In the genomic region with DNA sequence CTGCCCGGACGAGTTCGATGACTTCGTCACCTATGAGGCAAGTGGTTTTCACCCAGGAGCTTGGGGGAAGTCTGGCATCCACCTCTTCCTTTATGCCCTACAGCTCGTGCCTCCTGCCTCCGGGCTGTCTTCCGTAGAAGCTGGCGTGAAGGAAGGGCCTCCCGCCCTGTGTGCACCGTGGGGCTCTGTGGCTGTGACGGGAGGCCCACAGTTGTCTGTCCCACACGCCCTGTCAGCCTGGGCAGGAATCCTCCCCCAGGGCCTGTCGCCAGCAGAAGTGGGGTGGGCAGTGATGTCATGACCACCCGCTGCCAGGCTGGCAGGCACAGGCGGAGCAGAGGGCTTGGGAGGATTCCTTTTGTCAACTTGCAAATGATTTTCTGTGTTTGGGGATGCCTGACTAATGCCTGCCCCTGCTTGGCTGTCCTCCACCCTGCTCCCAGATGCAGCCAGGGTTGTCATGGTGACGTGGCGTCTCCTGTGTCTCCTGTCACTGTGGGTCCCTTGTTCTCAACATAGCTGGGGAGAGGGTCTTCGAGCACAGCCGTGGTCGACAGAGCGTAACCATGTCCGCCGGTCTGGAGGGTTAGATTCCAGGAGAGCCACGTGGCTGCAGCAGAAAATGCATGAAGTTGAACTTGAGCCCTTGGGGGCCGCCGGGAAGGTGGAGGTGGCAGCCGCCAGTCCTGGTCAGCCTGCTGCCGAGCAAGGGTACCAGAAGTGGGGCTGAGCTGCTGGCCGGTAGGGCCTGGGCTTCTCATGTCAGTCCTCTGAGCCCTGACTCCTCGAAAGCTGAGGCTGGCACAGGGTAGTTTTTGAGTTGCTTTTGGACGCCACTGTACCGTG, we compare ENCODE assay signal across 12 cellular contexts. TPM values are rescaled to one million over a fixed set of nuclear protein-coding genes. Genes with fewer than 3 reads are reported as not detected.
DNase-seq lines count a peak whose midpoint lies in the region; ATAC-seq, FAIRE-seq and TF ChIP-seq lines count a peak whose summit lies in the region.
"Had no signal": no experiment of that assay in that cellular context is flagged by ENCODE, and none has a peak within 500 bp of the region (broad histone marks: within the 10 kb centered on the region; RNA-seq: fewer than 3 reads in every experiment).

No MANE protein-coding gene starts in this region.

- peak; percentile 64 for FAIRE-seq in keratinocyte (lab: Jason Lieb, UNC)
- FAIRE-seq in GM19239 (lab: Jason Lieb, UNC), result no peak
- FAIRE-seq: A204.1 had no signal

- H3K4me1 ChIP-seq in SK-N-SH (ENCODE audit: control insufficient read depth in 1 of 2, insufficient read depth in 2 of 2, low read depth in 1 of 2, low read length in 1 of 2), result peaks cover 3 to 7% of the 10 kb centered on the region in 2 experiments; a peak in 1 of 4 replicates
- peaks cover 24% of the 10 kb centered on the region for H3K4me1 ChIP-seq in keratinocyte (ENCODE audit: control insufficient read depth, extremely low read depth, insufficient read depth, low read length)
- peaks cover 11% of the 10 kb centered on the region for H3K4me1 ChIP-seq in testis

- no peak for ATAC-seq in SK-N-SH treated with all-trans-retinoic acid at 6 μM for 48 hours
- no peak for ATAC-seq in HG03571 (IDR thresholded peaks at IDR 0.05; ENCODE audit: unreplicated experiment)
- ATAC-seq in HG03095 (IDR thresholded peaks at IDR 0.05; ENCODE audit: unreplicated experiment), result no peak
- ATAC-seq: gastrocnemius medialis had no signal

- H3K9me1 ChIP-seq in keratinocyte (ENCODE audit: control insufficient read depth, extremely low read depth, insufficient read depth, low read length), result peaks cover 3% of the 10 kb centered on the region

- CTCF ChIA-PET in SK-N-SH (lab: Yijun Ruan, JAX), result interaction anchor here (0.5 to 1.5 kb wide), 2 partner anchors 13 to 16 kb away, joined by 3 read pairs; no protein-coding TSS in a partner anchor

- H3K9ac ChIP-seq in SK-N-SH (no peak overlapping the region), keratinocyte (ENCODE audit: control insufficient read depth, extremely low read depth, insufficient read depth, low read length) (peak overlapping the region; percentile 33)

- H3K27me3 ChIP-seq in SK-N-SH (ENCODE audit: insufficient read depth) (no peaks in the 10 kb centered on the region), keratinocyte (ENCODE audit: control insufficient read depth, extremely low read depth, insufficient read depth, low read length) (no peaks in the 10 kb centered on the region), testis (no peaks in the 10 kb centered on the region)
- H3K27me3 ChIP-seq: gastrocnemius medialis had no signal

- 91% methylated on average over 16 of the region's 32 CpGs for WGBS in SK-N-SH (ENCODE audit: low lambda C conversion rate)
- WGBS in testis, 2 donors, result 70 to 79% methylated on average over 29 to 32 of the region's 32 CpGs

- peaks cover 12% of the 10 kb centered on the region; the same call in 1 of the 2 replicates for H4K20me1 ChIP-seq in SK-N-SH (ENCODE audit: insufficient read depth)
- H4K20me1 ChIP-seq in keratinocyte (ENCODE audit: control insufficient read depth, extremely low read depth, insufficient read depth, low read length), result no peaks in the 10 kb centered on the region

- H3K36me3 ChIP-seq in SK-N-SH (replicated peaks in 1 of 2; ENCODE audit: control insufficient read depth in 1 of 2, insufficient read depth in 2 of 2, low read length in 1 of 2) (peaks cover 0 to 8% of the 10 kb centered on the region in 2 experiments), keratinocyte (ENCODE audit: control insufficient read depth in 2 of 2, extremely low read depth in 1 of 2, insufficient read depth in 2 of 2, low read length in 2 of 2) (peaks cover 0 to 2% of the 10 kb centered on the region in 2 experiments), testis (ENCODE audit: low read depth, missing control alignments) (no peaks in the 10 kb centered on the region)

- TF ChIP-seq RAD21 in SK-N-SH (IDR thresholded peaks at IDR 0.05; ENCODE audit: low read length), result no peak

- H3K9me3 ChIP-seq in SK-N-SH, result no peaks in the 10 kb centered on the region
- no peaks in the 10 kb centered on the region for H3K9me3 ChIP-seq in keratinocyte (ENCODE audit: control insufficient read depth, low read depth, low read length)
- no peaks in the 10 kb centered on the region for H3K9me3 ChIP-seq in testis
- H3K9me3 ChIP-seq: gastrocnemius medialis had no signal

- intact Hi-C loops in testis (cut with DNase I; ENCODE audit: low total_unique reads), result no loop called here

- H2AFZ ChIP-seq in SK-N-SH (ENCODE audit: low read depth) (no peak overlapping the region), keratinocyte (ENCODE audit: control insufficient read depth, low read length) (peak overlapping the region; percentile 30)

- TF ChIP-seq EP300 in SK-N-SH (IDR thresholded peaks at IDR 0.05; ENCODE audit: borderline replicate concordance in 1 of 2, low read depth in 1 of 2, low read length in 1 of 2), result no peak

- DNase-seq in SK-N-SH (peak; percentile 55), cerebellum (ENCODE audit: low spot score) (peak; percentile 81), keratinocyte (ENCODE audit: low read depth, low spot score) (peak; percentile 15), testis (peak; percentile 85), GM19239 (ENCODE audit: insufficient read length, low spot score) (no peak)
- DNase-seq: activated B cell treated with CpG ODN at 0.5 μM for 24 hours, gastrocnemius medialis, NCI-H524 treated with DMSO at 0.1 percent for 48 hours had no signal

- TF ChIP-seq CTCF in SK-N-SH (IDR thresholded peaks at IDR 0.05), result no peak
- no peak for TF ChIP-seq CTCF in keratinocyte (optimal IDR thresholded peaks at IDR 0.05 in 1 of 3, IDR thresholded peaks at IDR 0.05 in 1 of 3, conservative IDR thresholded peaks at IDR 0.05 in 1 of 3; ENCODE audit: extremely low read depth in 1 of 3, insufficient read depth in 2 of 3, low read length in 3 of 3)
- TF ChIP-seq CTCF in testis (IDR thresholded peaks at IDR 0.05), result no peak

- dilution Hi-C loops in keratinocyte (cut with MboI; ENCODE audit: extremely low pct_ligation_motif_present, low sequenced_read_pairs), result no loop called here

- H3F3A ChIP-seq in SK-N-SH (replicated peaks; ENCODE audit: insufficient read depth), result no peaks in the 10 kb centered on the region

- no peaks in the 10 kb centered on the region for H3K9me2 ChIP-seq in SK-N-SH

- peaks cover 14% of the 10 kb centered on the region for H3K79me2 ChIP-seq in SK-N-SH (ENCODE audit: insufficient read depth)
- H3K79me2 ChIP-seq in keratinocyte (ENCODE audit: control insufficient read depth, insufficient read depth, low read length), result no peaks in the 10 kb centered on the region

- no peak for TF ChIP-seq POLR2A in testis (IDR thresholded peaks at IDR 0.05)

- H3K27ac ChIP-seq in SK-N-SH (ENCODE audit: low read depth in 2 of 2, low read length in 1 of 2) (no peak overlapping the region), keratinocyte (ENCODE audit: control insufficient read depth, insufficient read depth, low read length) (peak overlapping the region; percentile 26), testis (peak overlapping the region in 1 of 2 donors; percentile 11)

- 0 out of 2 replicates have a peak overlapping the region, but pooled peaks have one; percentile 6 for H3K4me2 ChIP-seq in SK-N-SH
- H3K4me2 ChIP-seq in keratinocyte (ENCODE audit: control insufficient read depth, extremely low read depth, insufficient read depth, low read depth, low read length), result peak overlapping the region; percentile 78

- no peak overlapping the region for H3K4me3 ChIP-seq in SK-N-SH (ENCODE audit: low read depth in 2 of 2, low read length in 1 of 2)
- H3K4me3 ChIP-seq in keratinocyte (ENCODE audit: control insufficient read depth in 2 of 3, extremely low read depth in 1 of 3, insufficient read depth in 2 of 3, low read depth in 1 of 3, low read length in 3 of 3), result peak overlapping the region in 1 of 3 experiments; percentile 29
- H3K4me3 ChIP-seq in testis, result no peak overlapping the region
- H3K4me3 ChIP-seq: gastrocnemius medialis had no signal

- POLR2A ChIA-PET in SK-N-SH (lab: Yijun Ruan, JAX), result no interaction called here

TF ChIP-seq in SK-N-SH, 30 proteins besides CTCF, POLR2A, EP300 and RAD21 (continues in another document):
- TF ChIP-seq GATA2 (CRISPR knock-in tag; IDR thresholded peaks at IDR 0.05), result no peak
- no peak for TF ChIP-seq SMC3 (IDR thresholded peaks at IDR 0.05; ENCODE audit: low read depth, low read length)
- TF ChIP-seq SIN3A (IDR thresholded peaks at IDR 0.05; ENCODE audit: borderline replicate concordance, low read depth, low read length), result no peak

TF ChIP-seq in SK-N-SH treated with all-trans-retinoic acid at 6 μM for 48 hours, 23 proteins besides CTCF, POLR2A, EP300 and RAD21 (continues in another document):
- TF ChIP-seq PPARA (CRISPR knock-in tag; IDR thresholded peaks at IDR 0.05; ENCODE audit: borderline replicate concordance), result no peak
- no peak for TF ChIP-seq RARB (CRISPR knock-in tag; IDR thresholded peaks at IDR 0.05)
- TF ChIP-seq GLIS3 (CRISPR knock-in tag; IDR thresholded peaks at IDR 0.05), result no peak

RNA-seq across cellular contexts. Expression of gene RAB11FIP3, which starts 46.1 kb away (rescaled TPM):
- polyA plus RNA-seq in SK-N-SH (2012; rRNA removed) (20.5 and 24.8 TPM in 2 replicates), keratinocyte (6.0 to 10.0 TPM (median 6.4 TPM) in 3 replicates), testis (ENCODE audit: insufficient read depth, low read depth, low replicate concordance) (61.7 TPM)
- 14.0 and 21.2 TPM in 2 replicates for polyA plus RNA-seq in SK-N-SH (2012; cell fraction: cytosol; rRNA removed)
- polyA plus RNA-seq in SK-N-SH (2012; cell fraction: nucleus; rRNA removed), result 60.8 and 64.8 TPM in 2 replicates
- total RNA-seq in cerebellum (29.2 TPM), testis (100 to 1,000 TPM; 166 to 186 TPM)
- polyA plus RNA-seq in keratinocyte (2011; ENCODE audit: low read depth), result 23.7 TPM
- polyA plus RNA-seq in keratinocyte (2011; cell fraction: cytosol; rRNA removed), result 6.0 and 11.7 TPM in 2 replicates
- polyA plus RNA-seq in keratinocyte (2011; cell fraction: nucleus; rRNA removed), result 21.5 and 31.5 TPM in 2 replicates
- 15.1 and 21.1 TPM in 2 replicates for polyA plus RNA-seq in keratinocyte (2012; ENCODE audit: low replicate concordance)
- 10.6 to 22.2 TPM (median 12.6 TPM) in 3 replicates for polyA minus RNA-seq in keratinocyte
- polyA minus RNA-seq in keratinocyte (2011; cell fraction: cytosol; rRNA and poly(A)+ RNA removed), result 16.9 TPM
- 16.5 and 17.5 TPM in 2 replicates for polyA minus RNA-seq in keratinocyte (2011; cell fraction: nucleus; rRNA and poly(A)+ RNA removed)

RNA-seq across cellular contexts. Expression of gene CAPN15, which starts 55.9 kb away (rescaled TPM):
- 19.5 and 22.9 TPM in 2 replicates for polyA plus RNA-seq in SK-N-SH (2012; rRNA removed)
- polyA plus RNA-seq in SK-N-SH (2012; cell fraction: cytosol; rRNA removed), result 6.5 and 13.1 TPM in 2 replicates
- polyA plus RNA-seq in SK-N-SH (2012; cell fraction: nucleus; rRNA removed), result 68.3 and 93.4 TPM in 2 replicates
- total RNA-seq in cerebellum, result 17.0 TPM
- polyA plus RNA-seq in keratinocyte, result 7.9 to 15.1 TPM (median 10.7 TPM) in 3 replicates
- 1.9 TPM for polyA plus RNA-seq in keratinocyte (2011; ENCODE audit: low read depth)
- polyA plus RNA-seq in keratinocyte (2011; cell fraction: cytosol; rRNA removed), result 4.6 and 13.9 TPM in 2 replicates
- polyA plus RNA-seq in keratinocyte (2011; cell fraction: nucleus; rRNA removed), result 22.8 and 35.0 TPM in 2 replicates
- polyA plus RNA-seq in keratinocyte (2012; ENCODE audit: low replicate concordance), result 11.5 and 25.5 TPM in 2 replicates
- 12.1 to 20.5 TPM (median 13.6 TPM) in 3 replicates for polyA minus RNA-seq in keratinocyte
- polyA minus RNA-seq in keratinocyte (2011; cell fraction: cytosol; rRNA and poly(A)+ RNA removed), result 116 TPM
- polyA minus RNA-seq in keratinocyte (2011; cell fraction: nucleus; rRNA and poly(A)+ RNA removed), result 25.5 and 35.6 TPM in 2 replicates
- total RNA-seq in testis, result 100 to 1,000 TPM; 108 to 115 TPM
- 48.0 TPM for polyA plus RNA-seq in testis (ENCODE audit: insufficient read depth, low read depth, low replicate concordance)
